Comparison of ENCODE assay signal across 19 cellular contexts in the genomic region with DNA sequence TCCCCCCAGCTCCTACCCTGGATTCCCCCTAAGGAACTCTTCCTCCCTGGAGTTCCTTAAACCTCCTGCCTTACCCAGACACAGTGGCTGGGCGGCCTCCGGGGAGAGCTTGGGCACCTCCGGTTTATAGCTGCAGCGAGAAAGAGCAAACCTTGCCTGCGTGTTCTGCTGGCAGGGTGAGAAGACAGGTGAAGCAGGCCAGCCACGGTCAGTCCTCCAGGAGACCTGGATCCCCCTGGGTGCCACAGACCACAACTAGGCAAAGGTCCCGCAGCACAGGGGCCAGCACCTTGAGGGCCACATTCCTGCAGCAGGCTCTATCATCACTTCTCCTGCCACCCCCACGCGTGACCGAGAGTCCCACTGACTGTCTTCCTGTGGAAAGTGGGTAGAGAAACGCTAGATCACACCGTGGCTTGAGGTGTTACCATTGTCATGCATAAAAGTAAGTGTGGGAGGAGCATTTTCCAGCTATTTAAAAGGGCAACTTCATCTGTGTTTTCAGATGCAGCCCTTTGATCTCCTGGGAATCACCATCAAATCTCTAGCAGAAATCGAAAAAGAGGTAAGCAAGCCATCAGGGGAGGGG.
DNase-seq lines count a peak whose midpoint lies in the region; ATAC-seq and TF ChIP-seq lines count a peak whose summit lies in the region.
"Had no signal": no experiment of that assay in that cellular context is flagged by ENCODE, and none has a peak within 500 bp of the region (broad histone marks: within the 10 kb centered on the region; RNA-seq: fewer than 3 reads in every experiment).

No MANE protein-coding gene starts in this region.

- peak overlapping the region; percentile 32 for H3K27ac Mint-ChIP-seq in CD4-positive, alpha-beta T cell
- peak overlapping the region; percentile 23 for H3K27ac Mint-ChIP-seq in central memory CD8-positive, alpha-beta T cell (ENCODE audit: low read depth)
- H3K27ac Mint-ChIP-seq: activated T-helper 2 cell treated with anti-CD3 and anti-CD28 coated beads, Interferon-gamma antibody, Interleukin-2, Interleukin-4, amounts not matched to agents 10 μg/mL and 5 μg/mL and 100 μg/mL, durations not matched to agents 14 hours and 24 hours and 36 hours; nephron progenitor cell; progenitor cell of endocrine pancreas had no signal

- no peak for ATAC-seq in CD4-positive, alpha-beta T cell (ENCODE audit: poor library complexity)
- no peak for ATAC-seq in central memory CD8-positive, alpha-beta T cell (replicated peaks; ENCODE audit: extremely low read depth, poor library complexity, severe bottlenecking)
- ATAC-seq: left lobe of liver, Right ventricle myocardium inferior had no signal

- no peaks in the 10 kb centered on the region for H3K27me3 Mint-ChIP-seq in CD4-positive, alpha-beta T cell
- no peaks in the 10 kb centered on the region for H3K27me3 Mint-ChIP-seq in central memory CD8-positive, alpha-beta T cell
- H3K27me3 Mint-ChIP-seq: progenitor cell of endocrine pancreas had no signal

- CTCF ChIA-PET in CD4-positive, alpha-beta T cell (lab: Charles Lee): interaction anchor here (0.6 kb wide), 1 partner anchor 74 kb away, joined by 3 read pairs; no protein-coding TSS in a partner anchor

- no peaks in the 10 kb centered on the region for H3K9me3 Mint-ChIP-seq in CD4-positive, alpha-beta T cell
- no peaks in the 10 kb centered on the region for H3K9me3 Mint-ChIP-seq in central memory CD8-positive, alpha-beta T cell
- H3K9me3 Mint-ChIP-seq: activated T-helper 2 cell treated with anti-CD3 and anti-CD28 coated beads, Interferon-gamma antibody, Interleukin-2, Interleukin-4, amounts not matched to agents 10 μg/mL and 5 μg/mL and 100 μg/mL, durations not matched to agents 14 hours and 24 hours and 36 hours; nephron progenitor cell had no signal

- no peaks in the 10 kb centered on the region for H3K27me3 ChIP-seq in CD4-positive, alpha-beta T cell (ENCODE audit: control insufficient read depth, insufficient read depth, low read length)
- H3K27me3 ChIP-seq in H7 (ENCODE audit: control insufficient read depth, insufficient read depth, low read length): no peaks in the 10 kb centered on the region
- H3K27me3 ChIP-seq: heart right ventricle, tibial artery had no signal

- TF ChIP-seq CTCF in CD4-positive, alpha-beta T cell (IDR thresholded peaks at IDR 0.05): no peak

- no peaks in the 10 kb centered on the region for H3K36me3 ChIP-seq in H7 (replicated peaks; ENCODE audit: control insufficient read depth, insufficient read depth, low read length)

- H3K4me3 Mint-ChIP-seq in CD4-positive, alpha-beta T cell: no peak overlapping the region
- H3K4me3 Mint-ChIP-seq in central memory CD8-positive, alpha-beta T cell: no peak overlapping the region
- H3K4me3 Mint-ChIP-seq: nephron progenitor cell had no signal

- H3K4me3 ChIP-seq in H7 (ENCODE audit: insufficient read depth, low read depth, low read length): no peak overlapping the region
- H3K4me3 ChIP-seq: heart right ventricle had no signal

- intact Hi-C loops in CD4-positive, alpha-beta T cell (cut with DNase I, micrococcal nuclease): no loop called here
- intact Hi-C loops in posterior vena cava (cut with DNase I): loop anchor here in 1 of 2 donors (10.0 kb wide), 1 partner anchor 179 kb away; no protein-coding TSS in a partner anchor

- H3K9me3 ChIP-seq in CD4-positive, alpha-beta T cell (ENCODE audit: control insufficient read depth, low read length): no peaks in the 10 kb centered on the region
- H3K9me3 ChIP-seq: heart right ventricle, tibial artery had no signal

- H3K4me1 Mint-ChIP-seq in CD4-positive, alpha-beta T cell (ENCODE audit: low read depth): peaks cover 20% of the 10 kb centered on the region
- peaks cover 33% of the 10 kb centered on the region for H3K4me1 Mint-ChIP-seq in central memory CD8-positive, alpha-beta T cell

- POLR2A ChIA-PET in CD4-positive, alpha-beta T cell (lab: Charles Lee): interaction anchor here (0.9 to 1.0 kb wide), 2 partner anchors 11 to 12 kb away, joined by 3 to 6 read pairs; no protein-coding TSS in a partner anchor

- no peaks in the 10 kb centered on the region for H3K36me3 Mint-ChIP-seq in CD4-positive, alpha-beta T cell (ENCODE audit: low read depth)
- peaks cover 19% of the 10 kb centered on the region for H3K36me3 Mint-ChIP-seq in central memory CD8-positive, alpha-beta T cell (ENCODE audit: insufficient read depth)

- no peak overlapping the region for H3K27ac ChIP-seq in CD4-positive, alpha-beta T cell (ENCODE audit: low read depth, low read length)
- H3K27ac ChIP-seq: heart right ventricle had no signal

- no peak for DNase-seq in CD4-positive, alpha-beta T cell
- DNase-seq in H7: peak; percentile 43
- no peak for DNase-seq in central memory CD8-positive, alpha-beta T cell (ENCODE audit: low spot score in 2 of 2)
- peak; percentile 74 for DNase-seq in posterior vena cava (ENCODE audit: low spot score)
- no peak for DNase-seq in NK-92 treated with Interleukin-12 subunit alpha and Interleukin-12 subunit beta, amount 100 ng/mL, for 24 hours (lab: John Stamatoyannopoulos, UW)
- no peak for DNase-seq in RKO (ENCODE audit: low spot score)
- no peak for DNase-seq in activated effector memory CD4-positive, alpha-beta T cell treated with anti-CD3 and anti-CD28 coated beads, Interleukin-2, amount 50 U/mL, for 16 hours
- DNase-seq: activated CD4-positive, alpha-beta T cell treated with anti-CD3 and anti-CD28 coated beads for 1 hour; amygdala; heart right ventricle; KBM-7; midbrain; NCI-H146; tibial artery had no signal

Comparison
In these comparisons a context has a peak if more than half of its experiments do, and no peak if none do; other contexts are left out.
1. DNase-seq: peak in H7 (single experiment) and posterior vena cava (single experiment); none in CD4-positive, alpha-beta T cell (0 of 10), central memory CD8-positive, alpha-beta T cell (0 of 2), NK-92 treated with Interleukin-12 subunit alpha and Interleukin-12 subunit beta, amount 100 ng/mL, for 24 hours (single experiment), RKO (single experiment) and activated effector memory CD4-positive, alpha-beta T cell treated with anti-CD3 and anti-CD28 coated beads, Interleukin-2, amount 50 U/mL, for 16 hours (single experiment).